9 cellular contexts compared by ENCODE assay signal in the genomic region with DNA sequence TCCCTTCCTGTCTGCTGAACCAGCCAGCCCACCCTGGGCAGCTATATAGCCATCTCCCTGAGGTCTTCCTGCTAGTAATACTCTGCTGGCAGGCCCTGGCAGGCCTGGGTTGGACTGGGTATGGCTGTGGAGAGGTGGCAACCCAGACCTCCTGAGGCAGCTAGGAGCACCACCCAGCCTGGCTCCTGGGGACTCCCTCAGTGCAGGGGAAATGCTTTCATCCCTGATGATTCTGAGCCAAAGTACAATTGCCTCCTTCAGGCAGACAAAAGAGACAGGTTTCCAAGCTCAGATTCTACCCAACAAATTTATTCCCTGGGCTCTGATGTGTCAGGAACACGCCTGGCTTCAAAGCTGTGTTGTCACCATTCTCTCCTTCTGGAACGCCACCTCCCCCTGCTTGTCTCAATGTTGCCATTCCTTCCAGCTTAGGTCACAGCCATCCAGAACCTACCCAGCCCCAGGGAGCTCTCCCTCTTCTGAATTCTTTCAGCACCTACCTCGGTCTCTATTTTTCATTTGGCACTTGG. TPM values are rescaled to one million over a fixed set of nuclear protein-coding genes. Genes with fewer than 3 reads are reported as not detected.
A peak's percentile ranks its signal among the peaks of the same experiment; 100 is the strongest.
DNase-seq lines count a peak whose midpoint lies in the region; FAIRE-seq and TF ChIP-seq lines count a peak whose summit lies in the region.
"Had no signal": no experiment of that assay in that cellular context is flagged by ENCODE, and none has a peak within 500 bp of the region (broad histone marks: within the 10 kb centered on the region; RNA-seq: fewer than 3 reads in every experiment).

No MANE protein-coding gene starts in this region.

- intact Hi-C loops in tibial artery (cut with DNase I; ENCODE audit: low total_unique reads): no loop called here

- TF ChIP-seq CTCF in astrocyte (IDR thresholded peaks at IDR 0.05; ENCODE audit: insufficient read depth, low read depth, low read length) (no peak), tibial artery (IDR thresholded peaks at IDR 0.05) (no peak)

- 46 to 62% (median 49%) methylated on average over 3 of the region's 3 CpGs for WGBS in small intestine, 3 donors

- FAIRE-seq in astrocyte (lab: Jason Lieb, UNC) (peak; percentile 86), small intestine (lab: Jason Lieb, UNC) (no peak)

- peak overlapping the region; percentile 83 for H3K9ac ChIP-seq in astrocyte (ENCODE audit: low read length)

- no peaks in the 10 kb centered on the region for H3K36me3 Mint-ChIP-seq in astrocyte (ENCODE audit: low read depth, unreplicated experiment)

- H3K4me3 Mint-ChIP-seq in astrocyte (ENCODE audit: unreplicated experiment): peak overlapping the region; percentile 58
- H3K4me3 Mint-ChIP-seq: activated B cell treated with CpG ODN at 0.5 μM for 24 hours had no signal

- H3K9me3 ChIP-seq in astrocyte (ENCODE audit: insufficient read depth, low read depth, low read length) (no peaks in the 10 kb centered on the region), tibial artery (no peaks in the 10 kb centered on the region), small intestine (ENCODE audit: control insufficient read depth, low read depth) (no peaks in the 10 kb centered on the region)

- peaks cover under 1% of the 10 kb centered on the region for H3K27me3 Mint-ChIP-seq in astrocyte (ENCODE audit: low read depth, unreplicated experiment)
- H3K27me3 Mint-ChIP-seq: activated B cell treated with CpG ODN at 0.5 μM for 24 hours had no signal

- H3K79me2 ChIP-seq in astrocyte (ENCODE audit: insufficient read depth, low read length): no peaks in the 10 kb centered on the region

- peak overlapping the region; percentile 79 for H3K4me2 ChIP-seq in astrocyte (ENCODE audit: low read length)

- H3K27ac Mint-ChIP-seq in astrocyte (ENCODE audit: unreplicated experiment): peak overlapping the region; percentile 98
- H3K27ac Mint-ChIP-seq: activated B cell treated with CpG ODN at 0.5 μM for 24 hours had no signal

- H3K27me3 ChIP-seq in astrocyte (ENCODE audit: insufficient read depth, low read length) (no peaks in the 10 kb centered on the region), tibial artery (no peaks in the 10 kb centered on the region), small intestine (ENCODE audit: control insufficient read depth in 2 of 2, insufficient read depth in 2 of 2, low read length in 2 of 2) (no peaks in the 10 kb centered on the region)

- H3K36me3 ChIP-seq in astrocyte (ENCODE audit: insufficient read depth, low read length) (no peaks in the 10 kb centered on the region), tibial artery (no peaks in the 10 kb centered on the region), small intestine (ENCODE audit: control insufficient read depth in 2 of 2, insufficient read depth in 2 of 2, low read length in 2 of 2) (no peaks in the 10 kb centered on the region)

- H3K4me1 ChIP-seq in astrocyte (ENCODE audit: insufficient read depth, low read length): peaks cover 33% of the 10 kb centered on the region
- H3K4me1 ChIP-seq in tibial artery: peaks cover 0 to 32% (median 23%) of the 10 kb centered on the region in 4 donors
- H3K4me1 ChIP-seq in small intestine (ENCODE audit: control insufficient read depth in 2 of 2, insufficient read depth in 1 of 2, low read depth in 1 of 2, low read length in 1 of 2): peaks cover 0 to 6% of the 10 kb centered on the region in 2 donors

- peak overlapping the region; percentile 35 for H2AFZ ChIP-seq in astrocyte (ENCODE audit: low read depth, low read length)

- peak; percentile 75 for DNase-seq in HS-5 (ENCODE audit: low read depth)
- DNase-seq in astrocyte (ENCODE audit: low read depth): peak; percentile 83
- peak; percentile 73 for DNase-seq in iPS-NIHi11 (ENCODE audit: low spot score)
- peak in 1 of 2 donors; percentile 38 for DNase-seq in tibial artery
- DNase-seq in DMS53 (lab: John Stamatoyannopoulos, UW): no peak
- DNase-seq in NCI-H1436 treated with DMSO at 0.1 percent for 48 hours (lab: John Stamatoyannopoulos, UW): no peak
- no peak for DNase-seq in small intestine
- DNase-seq: activated B cell treated with CpG ODN at 0.5 μM for 24 hours, KBM-7 had no signal

- peak overlapping the region; percentile 97 for H3K27ac ChIP-seq in astrocyte (ENCODE audit: low read depth, low read length)
- H3K27ac ChIP-seq in tibial artery: peak overlapping the region; percentile 90
- H3K27ac ChIP-seq in small intestine (ENCODE audit: low read depth in 1 of 2, low read length in 1 of 2): no peak overlapping the region

- H3K9me3 Mint-ChIP-seq in astrocyte (ENCODE audit: unreplicated experiment): no peaks in the 10 kb centered on the region
- H3K9me3 Mint-ChIP-seq: activated B cell treated with CpG ODN at 0.5 μM for 24 hours had no signal

- peak overlapping the region; percentile 8 for H3K4me3 ChIP-seq in astrocyte (ENCODE audit: insufficient read depth, low read depth, low read length)
- no peak overlapping the region for H3K4me3 ChIP-seq in tibial artery
- no peak overlapping the region for H3K4me3 ChIP-seq in small intestine (ENCODE audit: low read depth in 1 of 2, low read length in 2 of 2)

- H3K4me1 Mint-ChIP-seq in astrocyte (ENCODE audit: low read depth, unreplicated experiment): peaks cover 31% of the 10 kb centered on the region

- H4K20me1 ChIP-seq in astrocyte (ENCODE audit: insufficient read depth, low read length): no peaks in the 10 kb centered on the region

RNA-seq across cellular contexts. Expression of gene DNAJB2, which starts 4.7 kb away (rescaled TPM):
- 49.7 and 53.9 TPM in 2 replicates for total RNA-seq in astrocyte
- polyA plus RNA-seq in small intestine: 10 to 100 TPM; 54.3 to 65.8 (median 61.1) TPM

RNA-seq across cellular contexts. Expression of gene TUBA4A, which starts 20.7 kb away (rescaled TPM):
- total RNA-seq in astrocyte: 18.0 and 19.7 TPM in 2 replicates
- 10 to 100 TPM; 42.2 to 62.0 (median 57.5) TPM for polyA plus RNA-seq in small intestine

RNA-seq across cellular contexts. Expression of gene TUBA4B, which starts 21.4 kb away (rescaled TPM):
- not detected in 2 replicates for total RNA-seq in astrocyte
- under 1 TPM in 2 of 3 donors, not detected in 1; 0.06 to 0.67 TPM for polyA plus RNA-seq in small intestine
- total RNA-seq: activated B cell treated with CpG ODN at 0.5 μM for 24 hours had no signal

RNA-seq across cellular contexts. Expression of gene STK16, which starts 29.2 kb away (rescaled TPM):
- total RNA-seq in astrocyte: 19.1 and 20.6 TPM in 2 replicates
- 10 to 100 TPM; 31.1 to 53.4 (median 44.5) TPM for polyA plus RNA-seq in small intestine

RNA-seq across cellular contexts. Expression of gene GLB1L, which starts 29.2 kb away (rescaled TPM):
- total RNA-seq in astrocyte: 2.7 and 4.6 TPM in 2 replicates
- polyA plus RNA-seq in small intestine: 1 to 10 TPM; 3.1 to 5.4 (median 3.2) TPM

Comparison
In these comparisons a context has a peak if more than half of its experiments do, and no peak if none do; other contexts are left out.
1. DNase-seq: peak in HS-5 (single experiment), astrocyte (single experiment) and iPS-NIHi11 (single experiment); none in DMS53 (single experiment), NCI-H1436 treated with DMSO at 0.1 percent for 48 hours (single experiment) and small intestine (single experiment).
2. H3K27ac ChIP-seq: peak in astrocyte (single experiment) and tibial artery (2 of 2); none in small intestine (0 of 2).